ENCODE assay signal across 26 cellular contexts in the genomic region with DNA sequence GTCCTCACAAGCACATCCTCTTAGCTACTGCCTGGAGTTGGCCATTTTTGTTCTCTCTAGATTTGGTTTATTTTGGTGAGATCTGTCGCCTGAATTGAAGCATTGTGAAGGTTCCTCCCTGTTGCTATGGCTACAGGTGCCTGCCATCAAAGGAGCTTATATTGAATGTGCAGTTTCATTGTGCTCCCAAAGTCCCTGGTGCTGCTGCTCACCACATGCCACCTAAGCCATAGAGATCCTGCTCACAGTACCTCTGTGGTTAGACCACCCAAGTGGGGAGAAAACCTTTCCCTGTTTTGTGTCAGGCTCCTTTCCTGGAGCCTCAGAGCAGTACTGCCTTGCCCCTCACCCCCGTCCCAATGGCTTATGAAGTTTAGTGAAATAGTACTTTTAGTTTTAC.
A peak's percentile ranks its signal among the peaks of the same experiment; 100 is the strongest.
DNase-seq lines count a peak whose midpoint lies in the region; ATAC-seq, FAIRE-seq and TF ChIP-seq lines count a peak whose summit lies in the region.
"Had no signal": no experiment of that assay in that cellular context is flagged by ENCODE, and none has a peak within 500 bp of the region (broad histone marks: within the 10 kb centered on the region; RNA-seq: fewer than 3 reads in every experiment).

No MANE protein-coding gene starts in this region.

- no peak overlapping the region for H2BK12ac ChIP-seq in H1 (ENCODE audit: low read depth, low read length)

- no peaks in the 10 kb centered on the region for H3K79me2 ChIP-seq in H1 (ENCODE audit: control insufficient read depth in 1 of 2, insufficient read depth in 2 of 2, low read length in 2 of 2)
- H3K79me2 ChIP-seq in PC-9 (ENCODE audit: low read depth), result no peaks in the 10 kb centered on the region

- DNase-seq in DMS53 (lab: John Stamatoyannopoulos, UW) (peak; percentile 2), DMS53 treated with DMSO at 0.1 percent for 48 hours (lab: John Stamatoyannopoulos, UW; ENCODE audit: unreplicated experiment) (no peak), H1 (ENCODE audit: low read depth in 1 of 2, low spot score in 2 of 2) (no peak), putamen (ENCODE audit: low spot score) (peak; percentile 2), PC-9 (no peak), WTC11 (ENCODE audit: low spot score) (no peak), NCI-H128 (lab: John Stamatoyannopoulos, UW; ENCODE audit: unreplicated experiment) (no peak)
- DNase-seq in Jurkat, Clone E6-1 (ENCODE audit: low read depth, low spot score), result peak; percentile 84
- DNase-seq: BE2C; Calu3; CD8-positive, alpha-beta memory T cell; HCEC 1CT; Karpas-422; NCI-H1092; NCI-H1436; NCI-H187; NCI-H2081 treated with DMSO at 0.1 percent for 48 hours; NCI-H446; NCI-H524 treated with DMSO at 0.1 percent for 48 hours; SHP77; SK-N-SH had no signal

- no peak overlapping the region for H2AFZ ChIP-seq in H1 (ENCODE audit: low read length)
- no peak overlapping the region for H2AFZ ChIP-seq in PC-9
- H2AFZ ChIP-seq: GM23338 had no signal

- H3K27ac Mint-ChIP-seq in WTC11, result no peak overlapping the region
- H3K27ac Mint-ChIP-seq: CD14-positive monocyte; CD8-positive, alpha-beta memory T cell; GM23338 had no signal

- H3K4me3 ChIP-seq in Jurkat, Clone E6-1 (ENCODE audit: low read length), result no peak overlapping the region
- no peak overlapping the region for H3K4me3 ChIP-seq in H1 (ENCODE audit: extremely low read depth in 1 of 4, insufficient read depth in 2 of 4, low read depth in 3 of 4, low read length in 4 of 4)
- no peak overlapping the region for H3K4me3 ChIP-seq in PC-9
- H3K4me3 ChIP-seq: GM23338 had no signal

- intact Hi-C loops in PC-9 (cut with micrococcal nuclease; ENCODE audit: unreplicated experiment), result no loop called here

- H4K8ac ChIP-seq in H1 (ENCODE audit: extremely low read depth, insufficient read depth, low read length), result no peak overlapping the region

- H4K91ac ChIP-seq in H1 (replicated peaks; ENCODE audit: insufficient read length, low read length), result no peak overlapping the region

- H3K27me3 Mint-ChIP-seq in WTC11 (ENCODE audit: low read depth), result no peaks in the 10 kb centered on the region
- H3K27me3 Mint-ChIP-seq: CD8-positive, alpha-beta memory T cell had no signal

- no peak overlapping the region for H3K14ac ChIP-seq in H1 (ENCODE audit: insufficient read length)

- H4K5ac ChIP-seq in H1 (ENCODE audit: insufficient read length, low read depth, low read length), result no peak overlapping the region

- no peak for TF ChIP-seq CTCF in H1 (IDR thresholded peaks at IDR 0.05; ENCODE audit: control extremely low read depth in 1 of 3, insufficient read depth in 1 of 3, low read depth in 1 of 3, low read length in 3 of 3)
- no peak for TF ChIP-seq CTCF in PC-9 (conservative IDR thresholded peaks at IDR 0.05)
- TF ChIP-seq CTCF in WTC11 (IDR thresholded peaks at IDR 0.05), result no peak

- H3K27me3 ChIP-seq in H1 (replicated peaks in 1 of 4; ENCODE audit: control insufficient read depth in 3 of 4, extremely low read depth in 1 of 4, insufficient read depth in 3 of 4, low read length in 3 of 4), result no peaks in the 10 kb centered on the region
- H3K27me3 ChIP-seq in PC-9 (ENCODE audit: insufficient read depth, low read depth), result no peaks in the 10 kb centered on the region
- H3K27me3 ChIP-seq: BE2C had no signal

- H2BK5ac ChIP-seq in H1 (ENCODE audit: low read depth, low read length), result no peak overlapping the region

- H3K36me3 ChIP-seq in H1 (ENCODE audit: control insufficient read depth in 2 of 4, insufficient read depth in 4 of 4, low read length in 3 of 4), result no peaks in the 10 kb centered on the region; a peak in 1 of 8 replicates
- H3K36me3 ChIP-seq in PC-9 (ENCODE audit: low read depth), result no peaks in the 10 kb centered on the region
- H3K36me3 ChIP-seq: BE2C had no signal

- CTCF ChIA-PET in H1 (lab: Charles Lee; ENCODE audit: partially characterized antibody), result interaction anchor here (1.6 kb wide), 1 partner anchor 26 kb away, joined by 4 read pairs; no protein-coding TSS in a partner anchor
- CTCF ChIA-PET in PC-9 (lab: Charles Lee), result no interaction called here
- CTCF ChIA-PET in WTC11 (lab: Charles Lee), result interaction anchor here (0.6 kb wide), 1 partner anchor 106 kb away, joined by 3 read pairs; no protein-coding TSS in a partner anchor

- WGBS in H1 (ENCODE audit: extremely low coverage in 1 of 2, insufficient coverage in 1 of 2, insufficient read length in 1 of 2, insufficient replicate concordance in 2 of 2, low coverage in 1 of 2, low lambda C conversion rate in 2 of 2, missing lambda C conversion rate in 1 of 2), 2 experiments, result 96% methylated on average over 2 of the region's 2 CpGs; no CpG with 5 or more reads in 1 of the 2 experiments

- no peak overlapping the region for H3K4me3 Mint-ChIP-seq in WTC11
- H3K4me3 Mint-ChIP-seq: CD14-positive monocyte; CD8-positive, alpha-beta memory T cell; GM23338 had no signal

- TF ChIP-seq EP300 in H1 (IDR thresholded peaks at IDR 0.05; ENCODE audit: borderline replicate concordance in 1 of 2, low read depth in 2 of 2, low read length in 2 of 2), result no peak

- H3K18ac ChIP-seq in H1 (ENCODE audit: extremely low read depth, low read length), result no peak overlapping the region

- TF ChIP-seq POLR2A in H1 (IDR thresholded peaks at IDR 0.05; ENCODE audit: control extremely low read depth in 1 of 2, low read depth in 2 of 2, low read length in 2 of 2), result no peak

- H4K20me1 ChIP-seq in H1 (replicated peaks in 1 of 2; ENCODE audit: control insufficient read depth in 1 of 2, insufficient read depth in 2 of 2, low read length in 2 of 2), result no peaks in the 10 kb centered on the region
- H4K20me1 ChIP-seq in PC-9 (ENCODE audit: insufficient read depth), result no peaks in the 10 kb centered on the region

- TF ChIP-seq RAD21 in H1 (IDR thresholded peaks at IDR 0.05 in 1 of 2, conservative IDR thresholded peaks at IDR 0.05 in 1 of 2; ENCODE audit: low read depth in 2 of 2, low read length in 2 of 2), result no peak

- H3K4me1 ChIP-seq in H1 (replicated peaks in 1 of 4; ENCODE audit: control insufficient read depth in 3 of 4, insufficient read depth in 4 of 4, low read length in 3 of 4) (no peaks in the 10 kb centered on the region), PC-9 (replicated peaks; ENCODE audit: insufficient read depth) (no peaks in the 10 kb centered on the region)
- H3K4me1 ChIP-seq: BE2C had no signal

- H3K4me2 ChIP-seq in H1 (ENCODE audit: insufficient read depth in 1 of 2, low read depth in 2 of 2, low read length in 2 of 2) (no peak overlapping the region), PC-9 (no peak overlapping the region)
- H3K4me2 ChIP-seq: GM23338, SK-N-SH had no signal

- H3K27ac ChIP-seq in H1 (ENCODE audit: low read depth, low read length), result no peak overlapping the region
- H3K27ac ChIP-seq in PC-9, result no peak overlapping the region
- H3K27ac ChIP-seq: 22Rv1, HL-60, RWPE1 had no signal

- H3K23ac ChIP-seq in H1 (ENCODE audit: insufficient read length), result no peak overlapping the region

- no peaks in the 10 kb centered on the region for H3K23me2 ChIP-seq in H1 (ENCODE audit: low read depth, low read length)

- H3K9me2 ChIP-seq in PC-9 (ENCODE audit: insufficient read depth), result no peaks in the 10 kb centered on the region
- H3K9me2 ChIP-seq: SK-N-SH had no signal

- 0 out of 2 replicates have a peak, but pooled peaks cover under 1% of the 10 kb centered on the region for H3K4me1 Mint-ChIP-seq in WTC11
- H3K4me1 Mint-ChIP-seq: CD14-positive monocyte; CD8-positive, alpha-beta memory T cell; GM23338 had no signal

- H3K9me3 Mint-ChIP-seq in WTC11, result 0 out of 2 replicates have a peak, but pooled peaks cover 4% of the 10 kb centered on the region
- H3K9me3 Mint-ChIP-seq: GM23338 had no signal

- H3F3A ChIP-seq in PC-9 (ENCODE audit: insufficient read depth, low read depth), result no peaks in the 10 kb centered on the region

- no peaks in the 10 kb centered on the region for H3K79me1 ChIP-seq in H1 (ENCODE audit: low read depth, low read length)

- no TSS peak for BruUV-seq in PC-9 (replicated peaks; lab: Mats Ljungman, UMichigan)

- POLR2A ChIA-PET in H1 (lab: Charles Lee; ENCODE audit: partially characterized antibody), result no interaction called here
- POLR2A ChIA-PET in PC-9 (lab: Charles Lee; ENCODE audit: unreplicated experiment), result no interaction called here
- POLR2A ChIA-PET in WTC11 (lab: Charles Lee), result no interaction called here

- H3K56ac ChIP-seq in H1 (replicated peaks; ENCODE audit: insufficient read length, low read depth, low read length), result no peak overlapping the region

- peak; percentile 28 for FAIRE-seq in H1 (lab: Jason Lieb, UNC)

- H3K4ac ChIP-seq in H1 (replicated peaks; ENCODE audit: insufficient read length, low read depth, low read length), result no peak overlapping the region

- no peak for ATAC-seq in WTC11
- ATAC-seq: GM23338 had no signal

- no peaks in the 10 kb centered on the region for H3K9me3 ChIP-seq in H1 (ENCODE audit: insufficient read depth in 2 of 2, low read depth in 1 of 2, low read length in 1 of 2)
- H3K9me3 ChIP-seq in PC-9 (ENCODE audit: insufficient read depth, low read depth), result no peaks in the 10 kb centered on the region
- H3K9me3 ChIP-seq: BE2C, SK-N-SH had no signal

- H2BK120ac ChIP-seq in H1 (replicated peaks; ENCODE audit: low read depth, low read length), result no peak overlapping the region

- no peak overlapping the region for H2BK15ac ChIP-seq in H1 (ENCODE audit: low read length)

- no peaks in the 10 kb centered on the region for H3K36me3 Mint-ChIP-seq in WTC11
- H3K36me3 Mint-ChIP-seq: CD14-positive monocyte; CD8-positive, alpha-beta memory T cell had no signal

- H2AK5ac ChIP-seq in H1 (ENCODE audit: low read depth, low read length), result no peak overlapping the region

- H3K9ac ChIP-seq in H1 (replicated peaks in 1 of 4; ENCODE audit: extremely low read depth in 1 of 4, low read depth in 3 of 4, low read length in 3 of 4), result no peak overlapping the region
- H3K9ac ChIP-seq: SK-N-SH had no signal

- no peak overlapping the region for H2BK20ac ChIP-seq in H1 (ENCODE audit: low read length)

TF ChIP-seq in H1, 55 proteins besides CTCF, POLR2A, EP300 and RAD21:
- TF ChIP-seq TAF1 (IDR thresholded peaks at IDR 0.05; ENCODE audit: low read depth, low read length) (no peak), CTBP2 (IDR thresholded peaks at IDR 0.05; ENCODE audit: borderline replicate concordance, insufficient read depth, insufficient read length, low read length) (no peak), ZNF274 (IDR thresholded peaks at IDR 0.05; ENCODE audit: borderline replicate concordance, extremely low read depth, low read length) (no peak), KDM4A (IDR thresholded peaks at IDR 0.05; ENCODE audit: low read depth, low read length, severe bottlenecking) (no peak)

TF ChIP-seq in WTC11, 78 proteins besides CTCF, POLR2A, EP300 and RAD21:
- TF ChIP-seq CBFB (CRISPR knock-in tag; IDR thresholded peaks at IDR 0.05; ENCODE audit: low read depth) (no peak), TEAD4 (CRISPR knock-in tag; IDR thresholded peaks at IDR 0.05) (no peak)
- TF ChIP-seq, protein P1, sequence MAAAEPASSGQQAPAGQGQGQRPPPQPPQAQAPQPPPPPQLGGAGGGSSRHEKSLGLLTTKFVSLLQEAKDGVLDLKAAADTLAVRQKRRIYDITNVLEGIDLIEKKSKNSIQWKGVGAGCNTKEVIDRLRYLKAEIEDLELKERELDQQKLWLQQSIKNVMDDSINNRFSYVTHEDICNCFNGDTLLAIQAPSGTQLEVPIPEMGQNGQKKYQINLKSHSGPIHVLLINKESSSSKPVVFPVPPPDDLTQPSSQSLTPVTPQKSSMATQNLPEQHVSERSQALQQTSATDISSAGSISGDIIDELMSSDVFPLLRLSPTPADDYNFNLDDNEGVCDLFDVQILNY (CRISPR knock-in tag; IDR thresholded peaks at IDR 0.05), result no peak

Comparison
In these comparisons a context has a peak if more than half of its experiments do, and no peak if none do; other contexts are left out.
1. DNase-seq: peak in DMS53 (single experiment), Jurkat, Clone E6-1 (single experiment) and putamen (single experiment); none in DMS53 treated with DMSO at 0.1 percent for 48 hours (single experiment), H1 (0 of 2), PC-9 (0 of 2), WTC11 (single experiment) and NCI-H128 (single experiment).